ENCODE assay signal across 14 cellular contexts in the genomic region with DNA sequence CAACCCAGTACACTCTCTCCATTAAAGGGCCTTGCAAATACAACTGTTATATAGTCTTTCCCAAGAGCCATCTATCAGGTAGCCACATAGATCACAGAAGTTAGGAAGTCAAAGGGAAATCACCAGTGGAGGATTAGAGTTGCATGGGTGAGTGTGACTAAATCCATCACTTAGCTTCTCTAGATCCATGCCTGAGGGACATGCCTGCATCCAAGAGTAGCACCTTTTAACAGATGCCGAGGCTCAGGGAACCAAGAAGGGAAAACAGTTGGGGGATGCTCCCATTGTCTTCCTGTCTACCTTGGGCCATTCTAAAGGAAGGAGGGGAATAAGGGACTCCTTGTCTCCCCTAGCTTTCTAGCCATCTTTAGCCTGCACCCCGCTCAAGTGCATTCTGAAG.
DNase-seq lines count a peak whose midpoint lies in the region; ATAC-seq and TF ChIP-seq lines count a peak whose summit lies in the region.
"Had no signal": no experiment of that assay in that cellular context is flagged by ENCODE, and none has a peak within 500 bp of the region (broad histone marks: within the 10 kb centered on the region; RNA-seq: fewer than 3 reads in every experiment).

No MANE protein-coding gene starts in this region.

- H3K36me3 Mint-ChIP-seq in activated T-cell treated with anti-CD3 and anti-CD28 coated beads, Interleukin-2, amount 50 U/mL, for 72 hours (ENCODE audit: insufficient read depth in 2 of 2) = peaks cover 47 to 71% of the 10 kb centered on the region in 2 donors
- H3K36me3 Mint-ChIP-seq in endodermal cell (ENCODE audit: low read depth) = peaks cover 91% of the 10 kb centered on the region

- H3K27ac ChIP-seq in Panc1 (ENCODE audit: low read length) (no peak overlapping the region), endodermal cell (ENCODE audit: low read depth, low read length) (no peak overlapping the region)
- H3K27ac ChIP-seq: A549 had no signal

- no peaks in the 10 kb centered on the region for H3K4me1 Mint-ChIP-seq in activated T-cell treated with anti-CD3 and anti-CD28 coated beads, Interleukin-2, amount 50 U/mL, for 72 hours (ENCODE audit: low read depth)
- no peaks in the 10 kb centered on the region for H3K4me1 Mint-ChIP-seq in endodermal cell

- no peaks in the 10 kb centered on the region for H3K27me3 Mint-ChIP-seq in activated T-cell treated with anti-CD3 and anti-CD28 coated beads, Interleukin-2, amount 50 U/mL, for 72 hours (ENCODE audit: low read depth)
- no peaks in the 10 kb centered on the region for H3K27me3 Mint-ChIP-seq in endodermal cell (ENCODE audit: insufficient read depth)

- H3K27ac Mint-ChIP-seq in activated T-cell treated with anti-CD3 and anti-CD28 coated beads, Interleukin-2, amount 50 U/mL, for 72 hours = peak overlapping the region; percentile 29
- H3K27ac Mint-ChIP-seq in endodermal cell = no peak overlapping the region
- H3K27ac Mint-ChIP-seq: HFFc6 had no signal

- CTCF ChIA-PET in Panc1 (lab: Charles Lee) = interaction anchor here (0.6 kb wide), 1 partner anchor 13 kb away, joined by 3 read pairs; no protein-coding TSS in a partner anchor

- H3K4me1 ChIP-seq in Panc1 (ENCODE audit: control insufficient read depth, insufficient read depth, low read length) = no peaks in the 10 kb centered on the region
- H3K4me1 ChIP-seq in endodermal cell (ENCODE audit: control insufficient read depth, insufficient read depth, low read length) = no peaks in the 10 kb centered on the region
- H3K4me1 ChIP-seq: A549 had no signal

- TF ChIP-seq CTCF in Panc1 (IDR thresholded peaks at IDR 0.05) (no peak), endodermal cell (conservative IDR thresholded peaks at IDR 0.05) (no peak)

- H3K27me3 ChIP-seq in Panc1 (ENCODE audit: control insufficient read depth, insufficient read depth, low read length) = no peaks in the 10 kb centered on the region
- no peaks in the 10 kb centered on the region for H3K27me3 ChIP-seq in endodermal cell (ENCODE audit: control insufficient read depth, insufficient read depth, low read length, poor library complexity, severe bottlenecking)

- in situ Hi-C loops in Panc1 (cut with HindIII; ENCODE audit: low pct_unique_long_range_greater_than_20kb, low sequenced_read_pairs) = no loop called here

- peaks cover 10 to 25% of the 10 kb centered on the region in 2 donors for H3K9me3 Mint-ChIP-seq in activated T-cell treated with anti-CD3 and anti-CD28 coated beads, Interleukin-2, amount 50 U/mL, for 72 hours
- peaks cover 88% of the 10 kb centered on the region for H3K9me3 Mint-ChIP-seq in endodermal cell

- no peak for DNase-seq in activated T-cell treated with anti-CD3 and anti-CD28 coated beads, Interleukin-2, amount 50 U/mL, for 72 hours
- no peak for DNase-seq in activated T-cell treated with anti-CD3 and anti-CD28 coated beads, Interleukin-2, amount 50 U/mL, for 1 hour
- DNase-seq in Panc1 (ENCODE audit: low read depth, low spot score) (no peak), endodermal cell (no peak), myocyte (ENCODE audit: low read depth) (peak; percentile 12), LoVo (ENCODE audit: low spot score) (no peak), SW 1271 (lab: John Stamatoyannopoulos, UW) (no peak), DMS114 treated with DMSO at 0.1 percent for 48 hours (lab: John Stamatoyannopoulos, UW; ENCODE audit: unreplicated experiment) (no peak)
- DNase-seq: GOT3, NCI-H1417 treated with DMSO at 0.1 percent for 48 hours, NCI-H2227 treated with DMSO at 0.1 percent for 48 hours, NCI-H524 treated with DMSO at 0.1 percent for 48 hours had no signal

- H3K9ac ChIP-seq in endodermal cell (ENCODE audit: extremely low read depth, low read length, poor library complexity, severe bottlenecking) = no peak overlapping the region

- POLR2A ChIA-PET in Panc1 (lab: Charles Lee) = no interaction called here

- intact Hi-C loops in Panc1 (cut with micrococcal nuclease; ENCODE audit: unreplicated experiment) = no loop called here

- ATAC-seq in activated T-cell treated with anti-CD3 and anti-CD28 coated beads, Interleukin-2, amount 50 U/mL, for 72 hours (replicated peaks in 1 of 2) = no peak
- ATAC-seq in Panc1 = peak; percentile 23; the same call in 1 of the 2 replicates

- H3K9me3 ChIP-seq in Panc1 (ENCODE audit: control insufficient read depth, insufficient read depth, low read depth, low read length) (peaks cover 50% of the 10 kb centered on the region), endodermal cell (ENCODE audit: control insufficient read depth, low read length) (peaks cover 90% of the 10 kb centered on the region)

- no peak overlapping the region for H3K4me3 ChIP-seq in Panc1 (ENCODE audit: low read depth in 2 of 2, low read length in 2 of 2)
- H3K4me3 ChIP-seq in endodermal cell (ENCODE audit: low read length) = peak overlapping the region; percentile 64
- H3K4me3 ChIP-seq: A549 had no signal

- no peaks in the 10 kb centered on the region for H3K36me3 ChIP-seq in Panc1 (ENCODE audit: control insufficient read depth, insufficient read depth, low read length)
- H3K36me3 ChIP-seq in endodermal cell (ENCODE audit: control insufficient read depth, insufficient read depth, low read length) = peaks cover 91% of the 10 kb centered on the region

- no TSS peak for BruUV-seq in Panc1 (replicated peaks; lab: Mats Ljungman, UMichigan)

- WGBS in endodermal cell (ENCODE audit: insufficient coverage in 1 of 2, insufficient read length in 1 of 2), 2 experiments = 92 to 100% methylated on average over 2 of the region's 2 CpGs

- no peak overlapping the region for H3K4me3 Mint-ChIP-seq in activated T-cell treated with anti-CD3 and anti-CD28 coated beads, Interleukin-2, amount 50 U/mL, for 72 hours
- H3K4me3 Mint-ChIP-seq in endodermal cell = no peak overlapping the region
- H3K4me3 Mint-ChIP-seq: HFFc6 had no signal
